ENCODE assay signal across 42 cellular contexts in genomic region chr5:39352170-39352569, GRCh38. TPM values are rescaled to one million over a fixed set of nuclear protein-coding genes. Genes with fewer than 3 reads are reported as not detected.
"Had no signal": no experiment of that assay in that cellular context is flagged by ENCODE, and none has a peak within 500 bp of the region (broad histone marks: within the 10 kb centered on the region; RNA-seq: fewer than 3 reads in every experiment).

No MANE protein-coding gene starts in this region.

- H3K36me3 Mint-ChIP-seq: activated naive CD4-positive, alpha-beta T cell treated with anti-CD3 and anti-CD28 coated beads, Interleukin-2, amount 10 ng/mL, durations not matched to agents 7 days and 5 days; activated naive CD4-positive, alpha-beta T cell treated with anti-CD3 and anti-CD28 coated beads, Interleukin-2, amount 50 U/mL, for 24 hours; activated naive CD8-positive, alpha-beta T cell treated with anti-CD3 and anti-CD28 coated beads for 36 hours; activated naive CD8-positive, alpha-beta T cell treated with anti-CD3 and anti-CD28 coated beads, Interleukin-2, amount 10 ng/mL, durations not matched to agents 7 days and 5 days; brain had no signal

- H3K27me3 Mint-ChIP-seq: activated naive CD8-positive, alpha-beta T cell treated with anti-CD3 and anti-CD28 coated beads for 36 hours; activated T-helper 17 cell treated with anti-CD3 and anti-CD28 coated beads, Interleukin-2, amount 50 U/mL, for 72 hours; central memory CD8-positive, alpha-beta T cell had no signal

- H3K9me3 ChIP-seq: adrenal gland, ascending aorta, body of pancreas had no signal

- H3K27me3 ChIP-seq: adrenal gland, ascending aorta, body of pancreas, brain microvascular endothelial cell, breast epithelium, cardiac muscle cell had no signal

- H3K4me1 Mint-ChIP-seq: activated naive CD4-positive, alpha-beta T cell treated with anti-CD3 and anti-CD28 coated beads, Interleukin-2, amount 10 ng/mL, durations not matched to agents 7 days and 5 days; activated naive CD8-positive, alpha-beta T cell treated with anti-CD3 and anti-CD28 coated beads, Interleukin-2, amount 10 ng/mL, durations not matched to agents 7 days and 5 days; activated T-helper 17 cell treated with anti-CD3 and anti-CD28 coated beads, Interleukin-2, amount 50 U/mL, for 72 hours; brain; central memory CD8-positive, alpha-beta T cell had no signal

- H3K36me3 ChIP-seq: adrenal gland, ascending aorta, brain microvascular endothelial cell, breast epithelium, cardiac muscle cell had no signal

- ATAC-seq: activated naive CD4-positive, alpha-beta T cell treated with anti-CD3 and anti-CD28 coated beads, Interleukin-2, amount 50 U/mL, for 72 hours; activated naive CD8-positive, alpha-beta T cell treated with anti-CD3 and anti-CD28 coated beads, Interleukin-2, amount 50 U/mL, for 24 hours; activated T-cell treated with anti-CD3 and anti-CD28 coated beads, Interleukin-2, amount 50 U/mL, for 4 hours; activated T-cell treated with anti-CD3 and anti-CD28 coated beads, Interleukin-2, amount 50 U/mL, for 72 hours; activated T-helper 17 cell treated with anti-CD3 and anti-CD28 coated beads, Interleukin-2, amount 50 U/mL, for 72 hours; body of pancreas had no signal

- H3K4me1 ChIP-seq: adrenal gland, ascending aorta, body of pancreas, breast epithelium had no signal

- DNase-seq: activated effector memory CD4-positive, alpha-beta T cell treated with anti-CD3 and anti-CD28 coated beads, Interleukin-2, amount 50 U/mL, for 16 hours; activated effector memory CD4-positive, alpha-beta T cell treated with Interleukin-2 at 50 U/mL for 16 hours; activated gamma-delta T cell; activated gamma-delta T cell treated with Interleukin-2 at 50 U/mL for 16 hours; activated naive CD4-positive, alpha-beta T cell; activated naive CD4-positive, alpha-beta T cell treated with anti-CD3 and anti-CD28 coated beads for 36 hours; activated naive CD4-positive, alpha-beta T cell treated with anti-CD3 and anti-CD28 coated beads, Interleukin-2, amount 10 ng/mL, durations not matched to agents 7 days and 5 days; activated naive CD4-positive, alpha-beta T cell treated with anti-CD3 and anti-CD28 coated beads, Interleukin-2, amount 50 U/mL, for 16 hours; activated naive CD4-positive, alpha-beta T cell treated with Interleukin-2 at 50 U/mL for 16 hours; activated naive CD8-positive, alpha-beta T cell treated with anti-CD3 and anti-CD28 coated beads for 36 hours; activated naive CD8-positive, alpha-beta T cell treated with anti-CD3 and anti-CD28 coated beads, Interleukin-2, amount 10 ng/mL, durations not matched to agents 7 days and 5 days; activated naive CD8-positive, alpha-beta T cell treated with anti-CD3 and anti-CD28 coated beads, Interleukin-2, amount 50 U/mL, for 24 hours; activated T-cell treated with anti-CD3 and anti-CD28 coated beads, Interleukin-2, amount 50 U/mL, for 1 hour; activated T-cell treated with anti-CD3 and anti-CD28 coated beads, Interleukin-2, amount 50 U/mL, for 24 hours; activated T-cell treated with anti-CD3 and anti-CD28 coated beads, Interleukin-2, amount 50 U/mL, for 4 hours; activated T-cell treated with anti-CD3 and anti-CD28 coated beads, Interleukin-2, amount 50 U/mL, for 48 hours; activated T-cell treated with anti-CD3 and anti-CD28 coated beads, Interleukin-2, amount 50 U/mL, for 72 hours; adrenal gland; amniotic stem cell; aorta; body of pancreas; brain microvascular endothelial cell; caudate nucleus; central memory CD4-positive, alpha-beta T cell; cerebellar nuclear complex had no signal

- H3K4me3 ChIP-seq: adrenal gland, ascending aorta, body of pancreas, breast epithelium, cardiac muscle cell had no signal

- H3K4me3 Mint-ChIP-seq: activated naive CD4-positive, alpha-beta T cell treated with anti-CD3 and anti-CD28 coated beads for 36 hours; activated naive CD4-positive, alpha-beta T cell treated with anti-CD3 and anti-CD28 coated beads, Interleukin-2, amount 10 ng/mL, durations not matched to agents 7 days and 5 days; activated naive CD4-positive, alpha-beta T cell treated with anti-CD3 and anti-CD28 coated beads, Interleukin-2, amount 50 U/mL, for 24 hours; activated naive CD8-positive, alpha-beta T cell; activated naive CD8-positive, alpha-beta T cell treated with anti-CD3 and anti-CD28 coated beads for 36 hours; activated naive CD8-positive, alpha-beta T cell treated with anti-CD3 and anti-CD28 coated beads, Interleukin-2, amount 10 ng/mL, durations not matched to agents 7 days and 5 days; activated naive CD8-positive, alpha-beta T cell treated with anti-CD3 and anti-CD28 coated beads, Interleukin-2, amount 50 U/mL, for 24 hours; activated T-cell treated with anti-CD3 and anti-CD28 coated beads, Interleukin-2, amount 50 U/mL, for 24 hours; activated T-cell treated with anti-CD3 and anti-CD28 coated beads, Interleukin-2, amount 50 U/mL, for 4 hours; activated T-cell treated with anti-CD3 and anti-CD28 coated beads, Interleukin-2, amount 50 U/mL, for 72 hours; activated T-helper 1 cell treated with anti-CD3 and anti-CD28 coated beads, Interleukin-12 subunit alpha, Interleukin-12 subunit beta, Interleukin-2, Interleukin-4 antibody, amounts not matched to agents 30 ng/mL and 10 ng/mL and 1 ng/mL, durations not matched to agents 14 hours and 24 hours and 36 hours; activated T-helper 17 cell treated with anti-CD3 and anti-CD28 coated beads, Interleukin-2, amount 50 U/mL, for 72 hours; brain; central memory CD8-positive, alpha-beta T cell had no signal

- FAIRE-seq: astrocyte, bronchial epithelial cell had no signal

- H3K27ac ChIP-seq: adrenal gland, ascending aorta, body of pancreas, brain microvascular endothelial cell, breast epithelium, cardiac muscle cell had no signal

- H3K27ac Mint-ChIP-seq: activated naive CD4-positive, alpha-beta T cell treated with anti-CD3 and anti-CD28 coated beads for 36 hours; activated naive CD4-positive, alpha-beta T cell treated with anti-CD3 and anti-CD28 coated beads, Interleukin-2, amount 10 ng/mL, durations not matched to agents 7 days and 5 days; activated naive CD4-positive, alpha-beta T cell treated with anti-CD3 and anti-CD28 coated beads, Interleukin-2, amount 50 U/mL, for 24 hours; activated naive CD4-positive, alpha-beta T cell treated with anti-CD3 and anti-CD28 coated beads, Interleukin-2, amount 50 U/mL, for 72 hours; activated naive CD8-positive, alpha-beta T cell; activated naive CD8-positive, alpha-beta T cell treated with anti-CD3 and anti-CD28 coated beads for 36 hours; activated naive CD8-positive, alpha-beta T cell treated with anti-CD3 and anti-CD28 coated beads, Interleukin-2, amount 10 ng/mL, durations not matched to agents 7 days and 5 days; activated naive CD8-positive, alpha-beta T cell treated with anti-CD3 and anti-CD28 coated beads, Interleukin-2, amount 50 U/mL, for 24 hours; activated T-cell treated with anti-CD3 and anti-CD28 coated beads, Interleukin-2, amount 50 U/mL, for 24 hours; activated T-cell treated with anti-CD3 and anti-CD28 coated beads, Interleukin-2, amount 50 U/mL, for 72 hours; activated T-helper 1 cell treated with anti-CD3 and anti-CD28 coated beads, Interleukin-12 subunit alpha, Interleukin-12 subunit beta, Interleukin-2, Interleukin-4 antibody, amounts not matched to agents 30 ng/mL and 10 ng/mL and 1 ng/mL, durations not matched to agents 14 hours and 24 hours and 36 hours; activated T-helper 17 cell treated with anti-CD3 and anti-CD28 coated beads, Interleukin-2, amount 50 U/mL, for 72 hours; activated T-helper 2 cell treated with anti-CD3 and anti-CD28 coated beads, Interferon-gamma antibody, Interleukin-2, Interleukin-4, amounts not matched to agents 10 μg/mL and 5 μg/mL and 100 μg/mL, durations not matched to agents 14 hours and 24 hours and 36 hours; brain had no signal

RNA-seq across cellular contexts. Expression of gene C9, which starts 12.1 kb away (rescaled TPM):
- total RNA-seq: activated naive CD4-positive, alpha-beta T cell treated with anti-CD3 and anti-CD28 coated beads for 36 hours; activated naive CD4-positive, alpha-beta T cell treated with anti-CD3 and anti-CD28 coated beads, Interleukin-2, amount 50 U/mL, for 72 hours; activated naive CD8-positive, alpha-beta T cell treated with anti-CD3 and anti-CD28 coated beads for 36 hours; activated naive CD8-positive, alpha-beta T cell treated with anti-CD3 and anti-CD28 coated beads, Interleukin-2, amount 10 ng/mL, durations not matched to agents 7 days and 5 days; activated T-cell treated with anti-CD3 and anti-CD28 coated beads, Interleukin-2, amount 50 U/mL, for 72 hours; activated T-helper 1 cell treated with anti-CD3 and anti-CD28 coated beads, Interleukin-12 subunit alpha, Interleukin-12 subunit beta, Interleukin-2, Interleukin-4 antibody, amounts not matched to agents 30 ng/mL and 10 ng/mL and 1 ng/mL, durations not matched to agents 14 hours and 24 hours and 36 hours; activated T-helper 17 cell treated with anti-CD3 and anti-CD28 coated beads, Interleukin-2, amount 50 U/mL, for 72 hours; activated T-helper 2 cell treated with anti-CD3 and anti-CD28 coated beads, Interferon-gamma antibody, Interleukin-2, Interleukin-4, amounts not matched to agents 10 μg/mL and 5 μg/mL and 100 μg/mL, durations not matched to agents 14 hours and 24 hours and 36 hours; body of pancreas; bronchial epithelial cell; cardiac muscle cell; cardiac septum; cerebellum; chondrocyte had no signal
- polyA plus RNA-seq: adipose tissue, cardiac muscle cell had no signal
